In genomic region chr10:17951868-17952371, GRCh38 we compare ENCODE assay signal across 19 cellular contexts. TPM values are rescaled to one million over a fixed set of nuclear protein-coding genes. Genes with fewer than 3 reads are reported as not detected.
DNase-seq lines count a peak whose midpoint lies in the region; ATAC-seq and TF ChIP-seq lines count a peak whose summit lies in the region.
"Had no signal": no experiment of that assay in that cellular context is flagged by ENCODE, and none has a peak within 500 bp of the region (broad histone marks: within the 10 kb centered on the region; RNA-seq: fewer than 3 reads in every experiment).

Gene SLC39A12 (plus strand): TSS chr10:17951918. CDS start chr10:17953277, 1,359 bp downstream.

- H3K27ac Mint-ChIP-seq in naive thymus-derived CD8-positive, alpha-beta T cell = no peak within 1 kb of the TSS
- H3K27ac Mint-ChIP-seq: CD4-positive, CD25-positive, alpha-beta regulatory T cell had no signal

- no peak within 1 kb of the TSS for H3K14ac ChIP-seq in neuronal stem cell (ENCODE audit: low read length)

- H4K91ac ChIP-seq in neuronal stem cell (ENCODE audit: low read depth, low read length, poor library complexity) = no peak within 1 kb of the TSS

- ATAC-seq in naive thymus-derived CD8-positive, alpha-beta T cell = no peak
- no peak for ATAC-seq in upper lobe of right lung

- H3K4me1 ChIP-seq in neuronal stem cell (ENCODE audit: control insufficient read depth in 2 of 2, insufficient read depth in 1 of 2, low read depth in 1 of 2, low read length in 2 of 2) (peaks cover 0 to 8% of the 10 kb centered on the region in 2 donors), testis (no peaks in the 10 kb centered on the region), upper lobe of right lung (no peaks in the 10 kb centered on the region)
- H3K4me1 ChIP-seq: esophagus squamous epithelium had no signal

- H3K4me3 Mint-ChIP-seq in naive thymus-derived CD8-positive, alpha-beta T cell = no peak within 1 kb of the TSS
- H3K4me3 Mint-ChIP-seq: CD4-positive, CD25-positive, alpha-beta regulatory T cell; H9 had no signal

- peaks cover 0 to 11% (median 0%) of the 10 kb centered on the region in 9 donors for H3K9me3 Mint-ChIP-seq in naive thymus-derived CD8-positive, alpha-beta T cell

- no peak within 1 kb of the TSS for H3K9ac ChIP-seq in neuronal stem cell (ENCODE audit: low read depth, low read length, poor library complexity)

- H2BK12ac ChIP-seq in neuronal stem cell (ENCODE audit: low read length) = no peak within 1 kb of the TSS

- no peak within 1 kb of the TSS for H4K8ac ChIP-seq in neuronal stem cell (ENCODE audit: low read depth, low read length)

- H2AFZ ChIP-seq in neuronal stem cell (ENCODE audit: low read length) = no peak within 1 kb of the TSS

- TF ChIP-seq CTCF in testis (IDR thresholded peaks at IDR 0.05) (no peak), upper lobe of right lung (IDR thresholded peaks at IDR 0.05) (no peak)

- POLR2A ChIA-PET in naive thymus-derived CD8-positive, alpha-beta T cell (lab: Charles Lee) = no interaction called here

- no peaks in the 10 kb centered on the region for H3K36me3 Mint-ChIP-seq in naive thymus-derived CD8-positive, alpha-beta T cell
- H3K36me3 Mint-ChIP-seq: CD4-positive, CD25-positive, alpha-beta regulatory T cell had no signal

- H3K79me1 ChIP-seq in neuronal stem cell (ENCODE audit: low read depth, low read length) = no peaks in the 10 kb centered on the region

- no peak for TF ChIP-seq POLR2A in testis (IDR thresholded peaks at IDR 0.05)

- intact Hi-C loops in testis (cut with DNase I; ENCODE audit: low total_unique reads) = no loop called here
- intact Hi-C loops in upper lobe of right lung (cut with DNase I) = no loop called here

- H3K36me3 ChIP-seq in neuronal stem cell (replicated peaks in 1 of 2; ENCODE audit: control insufficient read depth in 2 of 2, insufficient read depth in 2 of 2, low read length in 2 of 2) (no peaks in the 10 kb centered on the region), testis (ENCODE audit: low read depth, missing control alignments) (no peaks in the 10 kb centered on the region), upper lobe of right lung (no peaks in the 10 kb centered on the region)
- H3K36me3 ChIP-seq: esophagus squamous epithelium had no signal

- no peak within 1 kb of the TSS for H3K4ac ChIP-seq in neuronal stem cell (ENCODE audit: low read length)

- H2AK5ac ChIP-seq in neuronal stem cell (ENCODE audit: low read depth, low read length) = no peak within 1 kb of the TSS

- H2BK15ac ChIP-seq in neuronal stem cell (ENCODE audit: low read length) = no peak within 1 kb of the TSS

- peak; percentile 50 for DNase-seq in GM03348 (ENCODE audit: low spot score)
- peak; percentile 23 for DNase-seq in RPMI7951 (ENCODE audit: low read depth)
- DNase-seq in fibroblast of gingiva (ENCODE audit: low read depth) = peak; percentile 22
- DNase-seq in neuronal stem cell (ENCODE audit: low spot score) = no peak
- DNase-seq in testis = no peak
- DNase-seq in naive thymus-derived CD8-positive, alpha-beta T cell = no peak
- no peak for DNase-seq in upper lobe of right lung
- no peak for DNase-seq in anterior cingulate cortex (lab: John Stamatoyannopoulos, UW)
- DNase-seq: activated CD8-positive, alpha-beta memory T cell treated with anti-CD3 and anti-CD28 coated beads for 24 hours; activated gamma-delta T cell treated with Interleukin-2 at 50 U/mL for 16 hours; CD4-positive, CD25-positive, alpha-beta regulatory T cell; cerebellar nuclear complex; esophagus squamous epithelium; H9; MV-4-11; NCI-H2171 treated with DMSO at 0.1 percent for 48 hours; stimulated activated CD4-positive, alpha-beta T cell treated with anti-CD3 and anti-CD28 coated beads, Interleukin-2, amount 100 ng/mL, for 48 hours had no signal

- H3K27me3 Mint-ChIP-seq in naive thymus-derived CD8-positive, alpha-beta T cell = peaks cover 0 to 7% (median 2%) of the 10 kb centered on the region in 5 donors

- WGBS in neuronal stem cell (ENCODE audit: extremely low coverage in 2 of 2, insufficient read length in 2 of 2, insufficient replicate concordance in 1 of 2), 2 donors = no CpG with 5 or more reads among the region's 3 CpGs
- 53 to 57% methylated on average over 3 of the region's 3 CpGs for WGBS in testis, 2 donors

- no peak within 1 kb of the TSS for H2BK5ac ChIP-seq in neuronal stem cell (ENCODE audit: low read length)

- no peak within 1 kb of the TSS for H3K4me2 ChIP-seq in neuronal stem cell (ENCODE audit: insufficient read depth, low read length, poor library complexity, severe bottlenecking)

- no peak within 1 kb of the TSS for H3K27ac ChIP-seq in neuronal stem cell (replicated peaks; ENCODE audit: low read length)
- no peak within 1 kb of the TSS for H3K27ac ChIP-seq in testis
- H3K27ac ChIP-seq in upper lobe of right lung = no peak within 1 kb of the TSS
- H3K27ac ChIP-seq: esophagus squamous epithelium had no signal

- peaks cover 0 to 1% (median 0%) of the 10 kb centered on the region in 4 donors for H3K4me1 Mint-ChIP-seq in naive thymus-derived CD8-positive, alpha-beta T cell
- H3K4me1 Mint-ChIP-seq: CD4-positive, CD25-positive, alpha-beta regulatory T cell had no signal

- peak within 1 kb of the TSS; percentile 51 for H3K18ac ChIP-seq in neuronal stem cell (ENCODE audit: low read length)

- H3K23ac ChIP-seq in neuronal stem cell (ENCODE audit: low read depth, low read length, poor library complexity) = no peak within 1 kb of the TSS

- H3K27me3 ChIP-seq in neuronal stem cell (ENCODE audit: control insufficient read depth in 3 of 3, insufficient read depth in 3 of 3, low read depth in 1 of 3, low read length in 3 of 3) = no peaks in the 10 kb centered on the region
- H3K27me3 ChIP-seq in testis = no peaks in the 10 kb centered on the region
- no peaks in the 10 kb centered on the region for H3K27me3 ChIP-seq in upper lobe of right lung
- H3K27me3 ChIP-seq: esophagus squamous epithelium had no signal

- H3K4me3 ChIP-seq in neuronal stem cell (ENCODE audit: low read length in 2 of 2) (no peak within 1 kb of the TSS), testis (peak within 1 kb of the TSS in 1 of 2 donors; percentile 42), upper lobe of right lung (no peak within 1 kb of the TSS)
- H3K4me3 ChIP-seq: esophagus squamous epithelium had no signal

- no peak within 1 kb of the TSS for H2BK120ac ChIP-seq in neuronal stem cell (ENCODE audit: low read depth, low read length)

- H3K9me3 ChIP-seq in neuronal stem cell (replicated peaks in 1 of 2; ENCODE audit: control insufficient read depth in 2 of 2, insufficient read depth in 1 of 2, low read depth in 1 of 2, low read length in 2 of 2) = no peaks in the 10 kb centered on the region
- no peaks in the 10 kb centered on the region for H3K9me3 ChIP-seq in testis
- H3K9me3 ChIP-seq in upper lobe of right lung = no peaks in the 10 kb centered on the region
- H3K9me3 ChIP-seq: esophagus squamous epithelium had no signal

RNA-seq across cellular contexts. Expression of gene SLC39A12, which starts in this region (rescaled TPM):
- not detected in 2 replicates for total RNA-seq in RPMI7951 (2014; rRNA removed; shearing (Covaris generic))
- 0.01 TPM for polyA plus RNA-seq in neuronal stem cell (2013, experiment 1 of 2)
- polyA plus RNA-seq in neuronal stem cell (2013, experiment 2 of 2) = 0.10 TPM
- total RNA-seq in testis (under 1 TPM; 0.47 to 0.68 TPM), upper lobe of right lung (0.29 TPM)
- polyA plus RNA-seq in testis (ENCODE audit: insufficient read depth, low read depth, low replicate concordance) = 0.38 TPM
- total RNA-seq in naive thymus-derived CD8-positive, alpha-beta T cell = not detected
- not detected for polyA plus RNA-seq in naive thymus-derived CD8-positive, alpha-beta T cell
- total RNA-seq: CD4-positive, CD25-positive, alpha-beta regulatory T cell; esophagus squamous epithelium; G401; H9; myocyte had no signal
- polyA plus RNA-seq: CD4-positive, CD25-positive, alpha-beta regulatory T cell had no signal

Comparison
In these comparisons a context has a peak if more than half of its experiments do, and no peak if none do; other contexts are left out.
1. Peak in DNase-seq in RPMI7951; RNA of the gene not detected or under 1 TPM.
2. DNase-seq: peak in GM03348 (single experiment) and fibroblast of gingiva (single experiment); none in neuronal stem cell (single experiment), testis (single experiment), naive thymus-derived CD8-positive, alpha-beta T cell (0 of 10), upper lobe of right lung (single experiment) and anterior cingulate cortex (0 of 58).